In genomic region chr10:73743905-73744689, GRCh38 we compare ENCODE assay signal across 1 cellular context.
TF ChIP-seq lines count a peak whose summit lies in the region.

Gene SEC24C, plus strand, starts transcription at chr10:73744372. Its CDS starts 2,461 bp downstream, at chr10:73746833.

TF ChIP-seq in K562, 482 proteins besides CTCF, POLR2A, EP300 and RAD21 (continued from another document and continues in another):
- TF ChIP-seq FIP1L1 (IDR thresholded peaks at IDR 0.05; ENCODE audit: low read depth, low read length, poor library complexity, severe bottlenecking) (no peak), C11orf30 (IDR thresholded peaks at IDR 0.05; ENCODE audit: low read depth) (peak; percentile 97), XRCC4 (IDR thresholded peaks at IDR 0.05; ENCODE audit: extremely low read depth, insufficient read depth, insufficient read length) (no peak), MBD1 (CRISPR knock-in tag; IDR thresholded peaks at IDR 0.05) (no peak), ZFP30 (CRISPR knock-in tag; IDR thresholded peaks at IDR 0.05; ENCODE audit: borderline replicate concordance) (no peak), ILF3 (IDR thresholded peaks at IDR 0.05; ENCODE audit: borderline replicate concordance) (no peak), ZSCAN29 (IDR thresholded peaks at IDR 0.05) (no peak), ZNF124 (CRISPR knock-in tag; IDR thresholded peaks at IDR 0.05) (no peak), TOE1 (IDR thresholded peaks at IDR 0.05; ENCODE audit: borderline replicate concordance) (0 out of 2 replicates have a peak, but pooled peaks have one; percentile 38), TOE1 (CRISPR knock-in tag; IDR thresholded peaks at IDR 0.05; ENCODE audit: borderline replicate concordance, low read depth) (0 out of 2 replicates have a peak, but pooled peaks have one; percentile 82), LARP7 (IDR thresholded peaks at IDR 0.05) (no peak), SIN3A (IDR thresholded peaks at IDR 0.05; ENCODE audit: borderline replicate concordance in 2 of 2, control insufficient read depth in 1 of 2, low read depth in 2 of 2, low read length in 2 of 2) (peak; percentile 52 to 87), TBP (optimal IDR thresholded peaks at IDR 0.05; ENCODE audit: low read depth, low read length) (peak; percentile 96), ZNF507 (tag; conservative IDR thresholded peaks at IDR 0.05) (no peak), ZBTB12 (CRISPR knock-in tag; IDR thresholded peaks at IDR 0.05) (peak; percentile 88), ZNF431 (CRISPR knock-in tag; IDR thresholded peaks at IDR 0.05) (no peak), RBM14 (IDR thresholded peaks at IDR 0.05; ENCODE audit: borderline replicate concordance, insufficient read depth, low read depth, low read length) (no peak), HMG20B (CRISPR knock-in tag; IDR thresholded peaks at IDR 0.05) (no peak), SIN3B (IDR thresholded peaks at IDR 0.05; ENCODE audit: low read depth) (no peak; the same call in none of the 2 replicates), SMARCA5 (IDR thresholded peaks at IDR 0.05) (no peak), TEAD2 (tag; IDR thresholded peaks at IDR 0.05) (peak; percentile 31; the same call in 1 of the 2 replicates), RAD51 (IDR thresholded peaks at IDR 0.05; ENCODE audit: borderline replicate concordance, low read depth) (peak; percentile 20; the same call in 1 of the 2 replicates), CAMTA2 (CRISPR knock-in tag; conservative IDR thresholded peaks at IDR 0.05) (no peak), BDP1 (IDR thresholded peaks at IDR 0.05; ENCODE audit: insufficient read depth, insufficient read length) (no peak), LCOR (CRISPR knock-in tag; IDR thresholded peaks at IDR 0.05) (peak; percentile 69), RHOXF2B (CRISPR knock-in tag; conservative IDR thresholded peaks at IDR 0.05) (no peak), SRF (CRISPR knock-in tag; IDR thresholded peaks at IDR 0.05) (peak; percentile 5 to 47; a peak in 1 of 4 replicates), JUN (IDR thresholded peaks at IDR 0.05; ENCODE audit: borderline replicate concordance, low read depth, low read length) (peak; percentile 45; the same call in 1 of the 2 replicates), JUN (CRISPR knock-in tag; IDR thresholded peaks at IDR 0.05; ENCODE audit: borderline replicate concordance) (peak; percentile 81; the same call in 1 of the 2 replicates), ZNF23 (CRISPR knock-in tag; IDR thresholded peaks at IDR 0.05) (peak; percentile 68), NFYB (IDR thresholded peaks at IDR 0.05; ENCODE audit: extremely low read depth, insufficient read length) (no peak), MTA1 (IDR thresholded peaks at IDR 0.05; ENCODE audit: borderline replicate concordance) (no peak), POLR2G (IDR thresholded peaks at IDR 0.05; ENCODE audit: low read depth, low read length) (peak; percentile 96), MCM5 (IDR thresholded peaks at IDR 0.05; ENCODE audit: low read depth) (no peak), PHB2 (IDR thresholded peaks at IDR 0.05; ENCODE audit: low read depth) (no peak; the same call in 1 of the 2 replicates), TCFL5 (CRISPR knock-in tag; conservative IDR thresholded peaks at IDR 0.05) (peak; percentile 66), CBX5 (IDR thresholded peaks at IDR 0.05; ENCODE audit: borderline replicate concordance, low read depth) (no peak), ZNF274 (IDR thresholded peaks at IDR 0.05; ENCODE audit: borderline replicate concordance, low read depth, low read length) (no peak), ZKSCAN3 (CRISPR knock-in tag; IDR thresholded peaks at IDR 0.05) (no peak), NEUROD1 (IDR thresholded peaks at IDR 0.05; ENCODE audit: borderline replicate concordance, low read depth, low read length, partially characterized antibody) (peak; percentile 77), KDM2B (CRISPR knock-in tag; IDR thresholded peaks at IDR 0.05) (peak; percentile 23; the same call in 1 of the 2 replicates), EZH2 (IDR thresholded peaks at IDR 0.05; ENCODE audit: borderline replicate concordance, low read depth, low read length) (no peak), ZNF121 (CRISPR knock-in tag; conservative IDR thresholded peaks at IDR 0.05) (no peak), TEAD1 (CRISPR knock-in tag; IDR thresholded peaks at IDR 0.05) (peak in 1 of 2 experiments; percentile 91; a peak in 3 of 4 replicates), TRIM28 (IDR thresholded peaks at IDR 0.05) (peak; percentile 60; the same call in 1 of the 2 replicates), ZNF740 (CRISPR knock-in tag; IDR thresholded peaks at IDR 0.05) (no peak), ZNF740 (tag; IDR thresholded peaks at IDR 0.05) (no peak), MED1 (CRISPR knock-in tag; IDR thresholded peaks at IDR 0.05; ENCODE audit: borderline replicate concordance) (no peak), BACH1 (tag; IDR thresholded peaks at IDR 0.05) (peak; percentile 45; the same call in 1 of the 2 replicates), MIER1 (IDR thresholded peaks at IDR 0.05; ENCODE audit: low read depth) (no peak)
- TF ChIP-seq, protein P1, sequence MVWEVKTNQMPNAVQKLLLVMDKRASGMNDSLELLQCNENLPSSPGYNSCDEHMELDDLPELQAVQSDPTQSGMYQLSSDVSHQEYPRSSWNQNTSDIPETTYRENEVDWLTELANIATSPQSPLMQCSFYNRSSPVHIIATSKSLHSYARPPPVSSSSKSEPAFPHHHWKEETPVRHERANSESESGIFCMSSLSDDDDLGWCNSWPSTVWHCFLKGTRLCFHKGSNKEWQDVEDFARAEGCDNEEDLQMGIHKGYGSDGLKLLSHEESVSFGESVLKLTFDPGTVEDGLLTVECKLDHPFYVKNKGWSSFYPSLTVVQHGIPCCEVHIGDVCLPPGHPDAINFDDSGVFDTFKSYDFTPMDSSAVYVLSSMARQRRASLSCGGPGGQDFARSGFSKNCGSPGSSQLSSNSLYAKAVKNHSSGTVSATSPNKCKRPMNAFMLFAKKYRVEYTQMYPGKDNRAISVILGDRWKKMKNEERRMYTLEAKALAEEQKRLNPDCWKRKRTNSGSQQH (CRISPR knock-in tag; IDR thresholded peaks at IDR 0.05) = peak; percentile 69
- TF ChIP-seq, protein P2, sequence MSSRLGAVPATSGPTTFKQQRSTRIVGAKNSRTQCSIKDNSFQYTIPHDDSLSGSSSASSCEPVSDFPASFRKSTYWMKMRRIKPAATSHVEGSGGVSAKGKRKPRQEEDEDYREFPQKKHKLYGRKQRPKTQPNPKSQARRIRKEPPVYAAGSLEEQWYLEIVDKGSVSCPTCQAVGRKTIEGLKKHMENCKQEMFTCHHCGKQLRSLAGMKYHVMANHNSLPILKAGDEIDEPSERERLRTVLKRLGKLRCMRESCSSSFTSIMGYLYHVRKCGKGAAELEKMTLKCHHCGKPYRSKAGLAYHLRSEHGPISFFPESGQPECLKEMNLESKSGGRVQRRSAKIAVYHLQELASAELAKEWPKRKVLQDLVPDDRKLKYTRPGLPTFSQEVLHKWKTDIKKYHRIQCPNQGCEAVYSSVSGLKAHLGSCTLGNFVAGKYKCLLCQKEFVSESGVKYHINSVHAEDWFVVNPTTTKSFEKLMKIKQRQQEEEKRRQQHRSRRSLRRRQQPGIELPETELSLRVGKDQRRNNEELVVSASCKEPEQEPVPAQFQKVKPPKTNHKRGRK (tag; IDR thresholded peaks at IDR 0.05) = no peak
- TF ChIP-seq, protein P3, sequence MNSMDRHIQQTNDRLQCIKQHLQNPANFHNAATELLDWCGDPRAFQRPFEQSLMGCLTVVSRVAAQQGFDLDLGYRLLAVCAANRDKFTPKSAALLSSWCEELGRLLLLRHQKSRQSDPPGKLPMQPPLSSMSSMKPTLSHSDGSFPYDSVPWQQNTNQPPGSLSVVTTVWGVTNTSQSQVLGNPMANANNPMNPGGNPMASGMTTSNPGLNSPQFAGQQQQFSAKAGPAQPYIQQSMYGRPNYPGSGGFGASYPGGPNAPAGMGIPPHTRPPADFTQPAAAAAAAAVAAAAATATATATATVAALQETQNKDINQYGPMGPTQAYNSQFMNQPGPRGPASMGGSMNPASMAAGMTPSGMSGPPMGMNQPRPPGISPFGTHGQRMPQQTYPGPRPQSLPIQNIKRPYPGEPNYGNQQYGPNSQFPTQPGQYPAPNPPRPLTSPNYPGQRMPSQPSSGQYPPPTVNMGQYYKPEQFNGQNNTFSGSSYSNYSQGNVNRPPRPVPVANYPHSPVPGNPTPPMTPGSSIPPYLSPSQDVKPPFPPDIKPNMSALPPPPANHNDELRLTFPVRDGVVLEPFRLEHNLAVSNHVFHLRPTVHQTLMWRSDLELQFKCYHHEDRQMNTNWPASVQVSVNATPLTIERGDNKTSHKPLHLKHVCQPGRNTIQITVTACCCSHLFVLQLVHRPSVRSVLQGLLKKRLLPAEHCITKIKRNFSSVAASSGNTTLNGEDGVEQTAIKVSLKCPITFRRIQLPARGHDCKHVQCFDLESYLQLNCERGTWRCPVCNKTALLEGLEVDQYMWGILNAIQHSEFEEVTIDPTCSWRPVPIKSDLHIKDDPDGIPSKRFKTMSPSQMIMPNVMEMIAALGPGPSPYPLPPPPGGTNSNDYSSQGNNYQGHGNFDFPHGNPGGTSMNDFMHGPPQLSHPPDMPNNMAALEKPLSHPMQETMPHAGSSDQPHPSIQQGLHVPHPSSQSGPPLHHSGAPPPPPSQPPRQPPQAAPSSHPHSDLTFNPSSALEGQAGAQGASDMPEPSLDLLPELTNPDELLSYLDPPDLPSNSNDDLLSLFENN (IDR thresholded peaks at IDR 0.05; ENCODE audit: low read depth in 2 of 2, low read length in 2 of 2) = peak in 1 of 2 experiments; percentile 17; a peak in 1 of 4 replicates
- TF ChIP-seq, protein P4, sequence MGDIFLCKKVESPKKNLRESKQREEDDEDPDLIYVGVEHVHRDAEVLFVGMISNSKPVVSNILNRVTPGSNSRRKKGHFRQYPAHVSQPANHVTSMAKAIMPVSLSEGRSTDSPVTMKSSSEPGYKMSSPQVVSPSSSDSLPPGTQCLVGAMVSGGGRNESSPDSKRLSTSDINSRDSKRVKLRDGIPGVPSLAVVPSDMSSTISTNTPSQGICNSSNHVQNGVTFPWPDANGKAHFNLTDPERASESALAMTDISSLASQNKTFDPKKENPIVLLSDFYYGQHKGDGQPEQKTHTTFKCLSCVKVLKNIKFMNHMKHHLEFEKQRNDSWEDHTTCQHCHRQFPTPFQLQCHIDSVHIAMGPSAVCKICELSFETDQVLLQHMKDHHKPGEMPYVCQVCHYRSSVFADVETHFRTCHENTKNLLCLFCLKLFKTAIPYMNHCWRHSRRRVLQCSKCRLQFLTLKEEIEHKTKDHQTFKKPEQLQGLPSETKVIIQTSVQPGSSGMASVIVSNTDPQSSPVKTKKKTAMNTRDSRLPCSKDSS (IDR thresholded peaks at IDR 0.05; ENCODE audit: low read depth, partially characterized antibody) = no peak
- TF ChIP-seq, protein P5, sequence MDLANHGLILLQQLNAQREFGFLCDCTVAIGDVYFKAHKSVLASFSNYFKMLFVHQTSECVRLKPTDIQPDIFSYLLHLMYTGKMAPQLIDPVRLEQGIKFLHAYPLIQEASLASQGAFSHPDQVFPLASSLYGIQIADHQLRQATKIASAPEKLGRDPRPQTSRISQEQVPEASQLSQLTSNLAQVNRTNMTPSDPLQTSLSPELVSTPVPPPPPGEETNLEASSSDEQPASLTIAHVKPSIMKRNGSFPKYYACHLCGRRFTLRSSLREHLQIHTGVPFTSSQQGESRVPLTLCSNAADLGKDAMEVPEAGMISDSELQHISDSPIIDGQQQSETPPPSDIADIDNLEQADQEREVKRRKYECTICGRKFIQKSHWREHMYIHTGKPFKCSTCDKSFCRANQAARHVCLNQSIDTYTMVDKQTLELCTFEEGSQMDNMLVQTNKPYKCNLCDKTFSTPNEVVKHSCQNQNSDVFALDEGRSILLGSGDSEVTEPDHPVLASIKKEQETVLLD (IDR thresholded peaks at IDR 0.05) = peak; percentile 94
- TF ChIP-seq, protein P6, sequence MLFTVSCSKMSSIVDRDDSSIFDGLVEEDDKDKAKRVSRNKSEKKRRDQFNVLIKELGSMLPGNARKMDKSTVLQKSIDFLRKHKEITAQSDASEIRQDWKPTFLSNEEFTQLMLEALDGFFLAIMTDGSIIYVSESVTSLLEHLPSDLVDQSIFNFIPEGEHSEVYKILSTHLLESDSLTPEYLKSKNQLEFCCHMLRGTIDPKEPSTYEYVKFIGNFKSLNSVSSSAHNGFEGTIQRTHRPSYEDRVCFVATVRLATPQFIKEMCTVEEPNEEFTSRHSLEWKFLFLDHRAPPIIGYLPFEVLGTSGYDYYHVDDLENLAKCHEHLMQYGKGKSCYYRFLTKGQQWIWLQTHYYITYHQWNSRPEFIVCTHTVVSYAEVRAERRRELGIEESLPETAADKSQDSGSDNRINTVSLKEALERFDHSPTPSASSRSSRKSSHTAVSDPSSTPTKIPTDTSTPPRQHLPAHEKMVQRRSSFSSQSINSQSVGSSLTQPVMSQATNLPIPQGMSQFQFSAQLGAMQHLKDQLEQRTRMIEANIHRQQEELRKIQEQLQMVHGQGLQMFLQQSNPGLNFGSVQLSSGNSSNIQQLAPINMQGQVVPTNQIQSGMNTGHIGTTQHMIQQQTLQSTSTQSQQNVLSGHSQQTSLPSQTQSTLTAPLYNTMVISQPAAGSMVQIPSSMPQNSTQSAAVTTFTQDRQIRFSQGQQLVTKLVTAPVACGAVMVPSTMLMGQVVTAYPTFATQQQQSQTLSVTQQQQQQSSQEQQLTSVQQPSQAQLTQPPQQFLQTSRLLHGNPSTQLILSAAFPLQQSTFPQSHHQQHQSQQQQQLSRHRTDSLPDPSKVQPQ (CRISPR knock-in tag; IDR thresholded peaks at IDR 0.05; ENCODE audit: borderline replicate concordance) = no peak
